Comparison of ENCODE assay signal across 9 cellular contexts in the genomic region with DNA sequence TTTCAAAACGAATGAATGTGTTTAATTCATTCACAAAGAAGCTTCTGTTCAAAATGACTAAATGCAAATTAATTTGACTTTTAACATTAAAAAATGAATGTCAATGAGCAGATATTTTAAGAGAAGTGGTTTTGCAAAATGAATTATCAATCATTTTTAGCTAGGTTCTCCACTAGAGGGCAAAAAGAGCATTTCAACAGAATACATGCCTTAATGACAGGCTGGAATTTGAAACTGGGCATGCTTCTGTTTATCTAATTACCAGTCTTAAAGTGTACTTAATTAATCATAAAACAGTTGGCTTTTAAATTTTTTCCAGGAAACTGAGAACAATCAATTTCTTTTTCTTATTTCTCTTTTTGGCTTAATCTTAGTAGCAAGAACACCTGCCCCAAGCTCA.
DNase-seq lines count a peak whose midpoint lies in the region; ATAC-seq and TF ChIP-seq lines count a peak whose summit lies in the region.
"Had no signal": no experiment of that assay in that cellular context is flagged by ENCODE, and none has a peak within 500 bp of the region (broad histone marks: within the 10 kb centered on the region; RNA-seq: fewer than 3 reads in every experiment).

No MANE protein-coding gene starts in this region.

- no peaks in the 10 kb centered on the region for H3K27me3 ChIP-seq in breast epithelium
- H3K27me3 ChIP-seq: stomach had no signal

- no peaks in the 10 kb centered on the region for H3K36me3 ChIP-seq in breast epithelium
- H3K36me3 ChIP-seq: stomach had no signal

- BruUV-seq in MCF 10A (replicated peaks; lab: Mats Ljungman, UMichigan) = no TSS peak

- ATAC-seq in GM21528 (IDR thresholded peaks at IDR 0.05; ENCODE audit: low FRiP score, unreplicated experiment) = no peak
- ATAC-seq in sciatic nerve = no peak

- H3K4me1 Mint-ChIP-seq in MCF 10A (ENCODE audit: insufficient read depth, unreplicated experiment) = no peaks in the 10 kb centered on the region
- H3K4me1 Mint-ChIP-seq in type B pancreatic cell (ENCODE audit: unreplicated experiment) = no peaks in the 10 kb centered on the region

- H3K4me3 Mint-ChIP-seq in MCF 10A (ENCODE audit: unreplicated experiment) (no peak overlapping the region), type B pancreatic cell (no peak overlapping the region)

- H3K27me3 Mint-ChIP-seq in MCF 10A (ENCODE audit: insufficient read depth, unreplicated experiment) (no peaks in the 10 kb centered on the region), type B pancreatic cell (no peaks in the 10 kb centered on the region)

- H3K36me3 Mint-ChIP-seq in MCF 10A (ENCODE audit: insufficient read depth, unreplicated experiment) (no peaks in the 10 kb centered on the region), type B pancreatic cell (no peaks in the 10 kb centered on the region)

- H3K27ac ChIP-seq in breast epithelium = no peak overlapping the region
- H3K27ac ChIP-seq: stomach had no signal

- TF ChIP-seq POLR2A in breast epithelium (IDR thresholded peaks at IDR 0.05) = no peak

- intact Hi-C loops in MCF 10A (cut with micrococcal nuclease) = loop anchor here (1.0 kb wide), 1 partner anchor 825 kb away; no protein-coding TSS in a partner anchor
- intact Hi-C loops in breast epithelium (cut with DNase I; ENCODE audit: low total_unique reads) = no loop called here
- intact Hi-C loops in sciatic nerve (cut with DNase I) = no loop called here

- no peaks in the 10 kb centered on the region for H3K9me3 ChIP-seq in breast epithelium
- H3K9me3 ChIP-seq: stomach had no signal

- TF ChIP-seq CTCF in MCF 10A (IDR thresholded peaks at IDR 0.05; ENCODE audit: unreplicated experiment) (peak; percentile 60), breast epithelium (IDR thresholded peaks at IDR 0.05) (no peak), fibroblast of pulmonary artery (IDR thresholded peaks at IDR 0.05; ENCODE audit: low read length, missing control alignments) (peak; percentile 65), type B pancreatic cell (conservative IDR thresholded peaks at IDR 0.05) (peak; percentile 78)

- H3K27ac Mint-ChIP-seq in MCF 10A (ENCODE audit: low read depth, unreplicated experiment) (no peak overlapping the region), type B pancreatic cell (no peak overlapping the region)

- peak; percentile 40 for DNase-seq in MCF 10A (ENCODE audit: unreplicated experiment)
- DNase-seq in breast epithelium (ENCODE audit: low spot score in 2 of 2) = no peak
- DNase-seq in OCI-M1 (lab: John Stamatoyannopoulos, UW) = peak; percentile 60
- peak; percentile 47 for DNase-seq in fibroblast of pulmonary artery (ENCODE audit: low read depth)
- no peak for DNase-seq in type B pancreatic cell (ENCODE audit: extremely low spot score, unreplicated experiment)
- DNase-seq in activated naive CD4-positive, alpha-beta T cell (lab: John Stamatoyannopoulos, UW) = no peak
- DNase-seq in sciatic nerve (ENCODE audit: low spot score) = no peak
- DNase-seq: stomach had no signal

- H3K9me3 Mint-ChIP-seq in MCF 10A (ENCODE audit: unreplicated experiment) (no peaks in the 10 kb centered on the region), type B pancreatic cell (no peaks in the 10 kb centered on the region)

- no peak overlapping the region for H3K4me3 ChIP-seq in breast epithelium
- H3K4me3 ChIP-seq in fibroblast of pulmonary artery (replicated peaks; ENCODE audit: low read depth, low read length) = no peak overlapping the region
- H3K4me3 ChIP-seq: stomach had no signal

- CTCF ChIA-PET in MCF 10A (lab: Yijun Ruan, JAX) = interaction anchor here (0.6 to 2.7 kb wide), 23 partner anchors 10 to 1118 kb away, joined by 3 to 20 read pairs (median 4); no protein-coding TSS in a partner anchor

- no peaks in the 10 kb centered on the region for H3K4me1 ChIP-seq in breast epithelium
- H3K4me1 ChIP-seq: stomach had no signal

- POLR2A ChIA-PET in MCF 10A (lab: Yijun Ruan, JAX) = interaction anchor here (0.6 to 1.4 kb wide), 3 partner anchors 12 to 253 kb away, joined by 3 to 5 read pairs (median 3); no protein-coding TSS in a partner anchor

Comparison
In these comparisons a context has a peak if more than half of its experiments do, and no peak if none do; other contexts are left out.
1. DNase-seq: peak in MCF 10A (single experiment), OCI-M1 (single experiment) and fibroblast of pulmonary artery (single experiment); none in breast epithelium (0 of 2), type B pancreatic cell (single experiment), activated naive CD4-positive, alpha-beta T cell (0 of 4) and sciatic nerve (single experiment).
2. CTCF ChIP-seq: peak in MCF 10A (single experiment), fibroblast of pulmonary artery (single experiment) and type B pancreatic cell (single experiment); none in breast epithelium (0 of 3).